ENCODE assay signal across 8 cellular contexts in genomic region chr2:44100351-44100750, GRCh38.
DNase-seq lines count a peak whose midpoint lies in the region; ATAC-seq and TF ChIP-seq lines count a peak whose summit lies in the region.

No MANE protein-coding gene starts in this region.

- peak overlapping the region; percentile 68 for H3K27ac ChIP-seq in psoas muscle

- H3K9me3 ChIP-seq in psoas muscle = no peaks in the 10 kb centered on the region

- H3K27me3 ChIP-seq in psoas muscle (ENCODE audit: insufficient read depth in 3 of 3, low read length in 2 of 3) = no peaks in the 10 kb centered on the region

- ATAC-seq in psoas muscle (peak; percentile 92 to 97 (median 96)), HG03520 (IDR thresholded peaks at IDR 0.05; ENCODE audit: unreplicated experiment) (no peak)

- DNase-seq in GM04504 (ENCODE audit: low read depth) (peak; percentile 98), NCI-H82 (lab: John Stamatoyannopoulos, UW) (peak; percentile 65), epithelial cell of esophagus (ENCODE audit: low read depth) (peak; percentile 13), psoas muscle (peak; percentile 74 to 79), ecto neural progenitor cell (ENCODE audit: low spot score) (no peak), superior temporal gyrus (ENCODE audit: extremely low spot score) (no peak)
- DNase-seq in activated CD4-positive, CD25-positive, alpha-beta regulatory T cell (lab: John Stamatoyannopoulos, UW) = no peak

- H3K36me3 ChIP-seq in psoas muscle (ENCODE audit: insufficient read depth in 1 of 2, low read depth in 1 of 2) = no peaks in the 10 kb centered on the region

- intact Hi-C loops in psoas muscle (cut with DNase I) = no loop called here

- H3K4me3 ChIP-seq in epithelial cell of esophagus (ENCODE audit: low read length) (no peak overlapping the region), psoas muscle (no peak overlapping the region)

- no peak for TF ChIP-seq CTCF in epithelial cell of esophagus (IDR thresholded peaks at IDR 0.05; ENCODE audit: insufficient read depth, low read depth, low read length, missing control alignments)
- no peak for TF ChIP-seq CTCF in psoas muscle (IDR thresholded peaks at IDR 0.05)

- WGBS in psoas muscle, 3 donors = 5 to 15% (median 10%) methylated on average over 3 of the region's 3 CpGs

- peaks cover 22% of the 10 kb centered on the region for H3K4me1 ChIP-seq in psoas muscle

Comparison
In these comparisons a context has a peak if more than half of its experiments do, and no peak if none do; other contexts are left out.
1. DNase-seq: peak in GM04504 (single experiment), NCI-H82 (single experiment), epithelial cell of esophagus (single experiment) and psoas muscle (2 of 2); none in ecto neural progenitor cell (single experiment), activated CD4-positive, CD25-positive, alpha-beta regulatory T cell (0 of 4) and superior temporal gyrus (single experiment).